1 cellular context compared by ENCODE assay signal in genomic region chr3:196302960-196303359, GRCh38.
TF ChIP-seq lines count a peak whose summit lies in the region.
"Not testable (repeated sequence)": the region's sequence is repeated elsewhere in the genome, so short reads cannot be mapped to it uniquely, and the experiment has no call there.

No MANE protein-coding gene starts in this region.

TF ChIP-seq in K562, 482 proteins besides CTCF, POLR2A, EP300 and RAD21 (continued from another document):
- TF ChIP-seq ZNF592 (IDR thresholded peaks at IDR 0.05) (0 out of 2 replicates have a peak, but pooled peaks have one; percentile 7), FOSL1 (tag; conservative IDR thresholded peaks at IDR 0.05) (peak; percentile 41), MEIS2 (IDR thresholded peaks at IDR 0.05; ENCODE audit: partially characterized antibody) (peak; percentile 49), NFIC (IDR thresholded peaks at IDR 0.05) (peak; percentile 38; the same call in 1 of the 2 replicates), NFE2 (IDR thresholded peaks at IDR 0.05; ENCODE audit: low read depth) (peak; percentile 53), TAF9B (IDR thresholded peaks at IDR 0.05; ENCODE audit: partially characterized antibody) (peak; percentile 81), DACH1 (IDR thresholded peaks at IDR 0.05; ENCODE audit: partially characterized antibody) (peak; percentile 52), SMARCA4 (IDR thresholded peaks at IDR 0.05) (0 out of 2 replicates have a peak, but pooled peaks have one; percentile 39), ARID1B (IDR thresholded peaks at IDR 0.05) (peak; percentile 42), CBFA2T3 (IDR thresholded peaks at IDR 0.05) (peak; percentile 33; the same call in 1 of the 2 replicates), DPF2 (IDR thresholded peaks at IDR 0.05) (peak; percentile 33; the same call in 1 of the 2 replicates), CXXC5 (CRISPR knock-in tag; IDR thresholded peaks at IDR 0.05) (0 out of 2 replicates have a peak, but pooled peaks have one; percentile 3), MAFG (tag; conservative IDR thresholded peaks at IDR 0.05) (peak; percentile 44; the same call in 1 of the 2 replicates), NR2C2 (tag; IDR thresholded peaks at IDR 0.05) (0 out of 2 replicates have a peak, but pooled peaks have one; percentile 26), ZNF316 (IDR thresholded peaks at IDR 0.05) (peak; percentile 54), C11orf30 (IDR thresholded peaks at IDR 0.05; ENCODE audit: low read depth) (peak; percentile 67)
- TF ChIP-seq, protein P1, sequence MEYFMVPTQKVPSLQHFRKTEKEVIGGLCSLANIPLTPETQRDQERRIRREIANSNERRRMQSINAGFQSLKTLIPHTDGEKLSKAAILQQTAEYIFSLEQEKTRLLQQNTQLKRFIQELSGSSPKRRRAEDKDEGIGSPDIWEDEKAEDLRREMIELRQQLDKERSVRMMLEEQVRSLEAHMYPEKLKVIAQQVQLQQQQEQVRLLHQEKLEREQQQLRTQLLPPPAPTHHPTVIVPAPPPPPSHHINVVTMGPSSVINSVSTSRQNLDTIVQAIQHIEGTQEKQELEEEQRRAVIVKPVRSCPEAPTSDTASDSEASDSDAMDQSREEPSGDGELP (CRISPR knock-in tag; IDR thresholded peaks at IDR 0.05; ENCODE audit: borderline replicate concordance): peak; percentile 80
- TF ChIP-seq, protein P2, sequence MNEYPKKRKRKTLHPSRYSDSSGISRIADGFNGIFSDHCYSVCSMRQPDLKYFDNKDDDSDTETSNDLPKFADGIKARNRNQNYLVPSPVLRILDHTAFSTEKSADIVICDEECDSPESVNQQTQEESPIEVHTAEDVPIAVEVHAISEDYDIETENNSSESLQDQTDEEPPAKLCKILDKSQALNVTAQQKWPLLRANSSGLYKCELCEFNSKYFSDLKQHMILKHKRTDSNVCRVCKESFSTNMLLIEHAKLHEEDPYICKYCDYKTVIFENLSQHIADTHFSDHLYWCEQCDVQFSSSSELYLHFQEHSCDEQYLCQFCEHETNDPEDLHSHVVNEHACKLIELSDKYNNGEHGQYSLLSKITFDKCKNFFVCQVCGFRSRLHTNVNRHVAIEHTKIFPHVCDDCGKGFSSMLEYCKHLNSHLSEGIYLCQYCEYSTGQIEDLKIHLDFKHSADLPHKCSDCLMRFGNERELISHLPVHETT (CRISPR knock-in tag; conservative IDR thresholded peaks at IDR 0.05 in 1 of 2, IDR thresholded peaks at IDR 0.05 in 1 of 2): peak in 1 of 2 experiments; percentile 52; a peak in 1 of 4 replicates
- not testable (repeated sequence) for TF ChIP-seq NR2C2 (CRISPR knock-in tag; IDR thresholded peaks at IDR 0.05)
- TF ChIP-seq, protein P3, sequence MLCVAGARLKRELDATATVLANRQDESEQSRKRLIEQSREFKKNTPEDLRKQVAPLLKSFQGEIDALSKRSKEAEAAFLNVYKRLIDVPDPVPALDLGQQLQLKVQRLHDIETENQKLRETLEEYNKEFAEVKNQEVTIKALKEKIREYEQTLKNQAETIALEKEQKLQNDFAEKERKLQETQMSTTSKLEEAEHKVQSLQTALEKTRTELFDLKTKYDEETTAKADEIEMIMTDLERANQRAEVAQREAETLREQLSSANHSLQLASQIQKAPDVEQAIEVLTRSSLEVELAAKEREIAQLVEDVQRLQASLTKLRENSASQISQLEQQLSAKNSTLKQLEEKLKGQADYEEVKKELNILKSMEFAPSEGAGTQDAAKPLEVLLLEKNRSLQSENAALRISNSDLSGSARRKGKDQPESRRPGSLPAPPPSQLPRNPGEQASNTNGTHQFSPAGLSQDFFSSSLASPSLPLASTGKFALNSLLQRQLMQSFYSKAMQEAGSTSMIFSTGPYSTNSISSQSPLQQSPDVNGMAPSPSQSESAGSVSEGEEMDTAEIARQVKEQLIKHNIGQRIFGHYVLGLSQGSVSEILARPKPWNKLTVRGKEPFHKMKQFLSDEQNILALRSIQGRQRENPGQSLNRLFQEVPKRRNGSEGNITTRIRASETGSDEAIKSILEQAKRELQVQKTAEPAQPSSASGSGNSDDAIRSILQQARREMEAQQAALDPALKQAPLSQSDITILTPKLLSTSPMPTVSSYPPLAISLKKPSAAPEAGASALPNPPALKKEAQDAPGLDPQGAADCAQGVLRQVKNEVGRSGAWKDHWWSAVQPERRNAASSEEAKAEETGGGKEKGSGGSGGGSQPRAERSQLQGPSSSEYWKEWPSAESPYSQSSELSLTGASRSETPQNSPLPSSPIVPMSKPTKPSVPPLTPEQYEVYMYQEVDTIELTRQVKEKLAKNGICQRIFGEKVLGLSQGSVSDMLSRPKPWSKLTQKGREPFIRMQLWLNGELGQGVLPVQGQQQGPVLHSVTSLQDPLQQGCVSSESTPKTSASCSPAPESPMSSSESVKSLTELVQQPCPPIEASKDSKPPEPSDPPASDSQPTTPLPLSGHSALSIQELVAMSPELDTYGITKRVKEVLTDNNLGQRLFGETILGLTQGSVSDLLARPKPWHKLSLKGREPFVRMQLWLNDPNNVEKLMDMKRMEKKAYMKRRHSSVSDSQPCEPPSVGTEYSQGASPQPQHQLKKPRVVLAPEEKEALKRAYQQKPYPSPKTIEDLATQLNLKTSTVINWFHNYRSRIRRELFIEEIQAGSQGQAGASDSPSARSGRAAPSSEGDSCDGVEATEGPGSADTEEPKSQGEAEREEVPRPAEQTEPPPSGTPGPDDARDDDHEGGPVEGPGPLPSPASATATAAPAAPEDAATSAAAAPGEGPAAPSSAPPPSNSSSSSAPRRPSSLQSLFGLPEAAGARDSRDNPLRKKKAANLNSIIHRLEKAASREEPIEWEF (CRISPR knock-in tag; IDR thresholded peaks at IDR 0.05): 0 out of 2 replicates have a peak, but pooled peaks have one; percentile 36
